2 cellular contexts compared by ENCODE assay signal in the genomic region with DNA sequence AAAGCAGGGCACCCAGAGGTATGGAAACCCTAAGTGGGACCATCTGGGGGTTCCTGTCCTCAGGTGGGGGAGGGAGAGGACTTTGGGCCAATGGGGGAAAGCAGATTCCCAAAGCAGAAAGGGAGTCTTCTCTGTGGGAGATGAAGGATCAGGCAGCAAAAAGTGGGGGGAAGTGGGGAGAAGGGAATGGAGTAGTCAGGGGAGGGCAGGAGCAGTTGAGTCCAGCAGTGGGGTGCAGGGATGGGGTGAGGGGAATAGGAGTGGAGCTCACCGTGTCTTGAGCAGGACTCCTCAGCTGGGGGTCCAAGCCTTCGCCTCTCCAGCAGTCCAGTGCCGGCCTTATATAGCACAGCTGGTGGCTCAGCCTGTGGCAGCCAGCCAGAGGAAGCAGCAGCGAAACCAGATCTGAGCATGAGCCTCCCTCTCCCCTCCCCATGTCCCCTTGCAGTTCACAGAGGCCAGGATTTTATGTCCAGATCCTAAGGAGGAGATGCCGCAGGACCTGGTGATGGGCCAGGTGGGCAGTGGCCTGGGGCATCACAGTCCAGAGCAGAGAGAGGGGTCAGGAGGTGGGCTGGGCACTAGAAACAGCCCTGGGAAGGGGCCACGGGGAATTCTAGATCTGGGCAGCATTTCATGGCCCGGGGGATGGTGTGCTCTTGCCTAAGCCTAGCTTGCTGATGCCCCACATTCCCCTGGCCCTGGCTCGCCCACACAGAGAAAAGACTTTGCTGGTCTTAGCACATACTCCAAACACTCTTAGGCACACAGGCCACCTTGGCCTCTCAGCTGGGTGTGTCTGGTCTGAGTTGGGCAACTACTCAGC.
TF ChIP-seq lines count a peak whose summit lies in the region.

A gene with protein sequence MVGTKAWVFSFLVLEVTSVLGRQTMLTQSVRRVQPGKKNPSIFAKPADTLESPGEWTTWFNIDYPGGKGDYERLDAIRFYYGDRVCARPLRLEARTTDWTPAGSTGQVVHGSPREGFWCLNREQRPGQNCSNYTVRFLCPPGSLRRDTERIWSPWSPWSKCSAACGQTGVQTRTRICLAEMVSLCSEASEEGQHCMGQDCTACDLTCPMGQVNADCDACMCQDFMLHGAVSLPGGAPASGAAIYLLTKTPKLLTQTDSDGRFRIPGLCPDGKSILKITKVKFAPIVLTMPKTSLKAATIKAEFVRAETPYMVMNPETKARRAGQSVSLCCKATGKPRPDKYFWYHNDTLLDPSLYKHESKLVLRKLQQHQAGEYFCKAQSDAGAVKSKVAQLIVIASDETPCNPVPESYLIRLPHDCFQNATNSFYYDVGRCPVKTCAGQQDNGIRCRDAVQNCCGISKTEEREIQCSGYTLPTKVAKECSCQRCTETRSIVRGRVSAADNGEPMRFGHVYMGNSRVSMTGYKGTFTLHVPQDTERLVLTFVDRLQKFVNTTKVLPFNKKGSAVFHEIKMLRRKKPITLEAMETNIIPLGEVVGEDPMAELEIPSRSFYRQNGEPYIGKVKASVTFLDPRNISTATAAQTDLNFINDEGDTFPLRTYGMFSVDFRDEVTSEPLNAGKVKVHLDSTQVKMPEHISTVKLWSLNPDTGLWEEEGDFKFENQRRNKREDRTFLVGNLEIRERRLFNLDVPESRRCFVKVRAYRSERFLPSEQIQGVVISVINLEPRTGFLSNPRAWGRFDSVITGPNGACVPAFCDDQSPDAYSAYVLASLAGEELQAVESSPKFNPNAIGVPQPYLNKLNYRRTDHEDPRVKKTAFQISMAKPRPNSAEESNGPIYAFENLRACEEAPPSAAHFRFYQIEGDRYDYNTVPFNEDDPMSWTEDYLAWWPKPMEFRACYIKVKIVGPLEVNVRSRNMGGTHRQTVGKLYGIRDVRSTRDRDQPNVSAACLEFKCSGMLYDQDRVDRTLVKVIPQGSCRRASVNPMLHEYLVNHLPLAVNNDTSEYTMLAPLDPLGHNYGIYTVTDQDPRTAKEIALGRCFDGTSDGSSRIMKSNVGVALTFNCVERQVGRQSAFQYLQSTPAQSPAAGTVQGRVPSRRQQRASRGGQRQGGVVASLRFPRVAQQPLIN (minus strand): TSS at position 317 of the 826 bp plus-strand sequence. CDS start 1,718 bp downstream, outside the sequence.

TF ChIP-seq in HCT116, 20 proteins besides CTCF, POLR2A, EP300 and RAD21 (continued from another document):
- no peak for TF ChIP-seq ZBTB33 (IDR thresholded peaks at IDR 0.05; ENCODE audit: extremely low read depth, insufficient replicate concordance, low read length)
- TF ChIP-seq, protein P1, sequence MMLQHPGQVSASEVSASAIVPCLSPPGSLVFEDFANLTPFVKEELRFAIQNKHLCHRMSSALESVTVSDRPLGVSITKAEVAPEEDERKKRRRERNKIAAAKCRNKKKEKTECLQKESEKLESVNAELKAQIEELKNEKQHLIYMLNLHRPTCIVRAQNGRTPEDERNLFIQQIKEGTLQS (IDR thresholded peaks at IDR 0.05): no peak
- no peak for TF ChIP-seq SRF (IDR thresholded peaks at IDR 0.05; ENCODE audit: low read depth)
- TF ChIP-seq YY1 (IDR thresholded peaks at IDR 0.05; ENCODE audit: extremely low read depth, insufficient replicate concordance, low read depth, low read length): no peak

TF ChIP-seq in SK-N-SH, 30 proteins besides CTCF, POLR2A, EP300 and RAD21 (continued from another document):
- TF ChIP-seq, protein P2, sequence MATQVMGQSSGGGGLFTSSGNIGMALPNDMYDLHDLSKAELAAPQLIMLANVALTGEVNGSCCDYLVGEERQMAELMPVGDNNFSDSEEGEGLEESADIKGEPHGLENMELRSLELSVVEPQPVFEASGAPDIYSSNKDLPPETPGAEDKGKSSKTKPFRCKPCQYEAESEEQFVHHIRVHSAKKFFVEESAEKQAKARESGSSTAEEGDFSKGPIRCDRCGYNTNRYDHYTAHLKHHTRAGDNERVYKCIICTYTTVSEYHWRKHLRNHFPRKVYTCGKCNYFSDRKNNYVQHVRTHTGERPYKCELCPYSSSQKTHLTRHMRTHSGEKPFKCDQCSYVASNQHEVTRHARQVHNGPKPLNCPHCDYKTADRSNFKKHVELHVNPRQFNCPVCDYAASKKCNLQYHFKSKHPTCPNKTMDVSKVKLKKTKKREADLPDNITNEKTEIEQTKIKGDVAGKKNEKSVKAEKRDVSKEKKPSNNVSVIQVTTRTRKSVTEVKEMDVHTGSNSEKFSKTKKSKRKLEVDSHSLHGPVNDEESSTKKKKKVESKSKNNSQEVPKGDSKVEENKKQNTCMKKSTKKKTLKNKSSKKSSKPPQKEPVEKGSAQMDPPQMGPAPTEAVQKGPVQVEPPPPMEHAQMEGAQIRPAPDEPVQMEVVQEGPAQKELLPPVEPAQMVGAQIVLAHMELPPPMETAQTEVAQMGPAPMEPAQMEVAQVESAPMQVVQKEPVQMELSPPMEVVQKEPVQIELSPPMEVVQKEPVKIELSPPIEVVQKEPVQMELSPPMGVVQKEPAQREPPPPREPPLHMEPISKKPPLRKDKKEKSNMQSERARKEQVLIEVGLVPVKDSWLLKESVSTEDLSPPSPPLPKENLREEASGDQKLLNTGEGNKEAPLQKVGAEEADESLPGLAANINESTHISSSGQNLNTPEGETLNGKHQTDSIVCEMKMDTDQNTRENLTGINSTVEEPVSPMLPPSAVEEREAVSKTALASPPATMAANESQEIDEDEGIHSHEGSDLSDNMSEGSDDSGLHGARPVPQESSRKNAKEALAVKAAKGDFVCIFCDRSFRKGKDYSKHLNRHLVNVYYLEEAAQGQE (IDR thresholded peaks at IDR 0.05; ENCODE audit: low read depth, low read length): no peak
- TF ChIP-seq ZBTB33 (IDR thresholded peaks at IDR 0.05; ENCODE audit: borderline replicate concordance, low read depth) (no peak), GABPA (IDR thresholded peaks at IDR 0.05; ENCODE audit: low read depth) (no peak), EZH2phosphoT487 (IDR thresholded peaks at IDR 0.05; ENCODE audit: borderline replicate concordance, low read depth) (no peak)
